9 cellular contexts compared by ENCODE assay signal in the genomic region with DNA sequence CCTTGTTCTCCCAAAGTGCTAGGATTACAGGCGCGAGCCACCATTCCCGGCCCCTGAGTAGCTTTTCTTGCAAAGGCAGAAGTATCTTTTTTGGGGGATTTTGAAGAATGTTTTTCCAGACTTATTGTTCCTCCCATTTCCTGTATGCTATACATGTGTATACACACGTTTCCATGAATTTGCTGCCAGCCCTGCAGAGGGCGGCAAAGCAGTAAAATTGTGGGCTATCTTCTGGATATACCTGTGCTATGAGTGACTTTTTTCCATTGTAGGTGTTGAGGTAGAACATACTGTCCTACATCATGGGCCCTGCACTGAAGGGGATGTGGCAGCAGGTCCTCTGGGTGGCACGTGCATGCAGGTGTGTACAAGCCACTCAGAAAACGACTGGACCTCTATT. TPM values are rescaled to one million over a fixed set of nuclear protein-coding genes. Genes with fewer than 3 reads are reported as not detected.
DNase-seq lines count a peak whose midpoint lies in the region; ATAC-seq and TF ChIP-seq lines count a peak whose summit lies in the region.
"Had no signal": no experiment of that assay in that cellular context is flagged by ENCODE, and none has a peak within 500 bp of the region (broad histone marks: within the 10 kb centered on the region; RNA-seq: fewer than 3 reads in every experiment).

No MANE protein-coding gene starts in this region.

- TF ChIP-seq CTCF in C4-2B (conservative IDR thresholded peaks at IDR 0.05) (peak; percentile 49), HFF-Myc (IDR thresholded peaks at IDR 0.05; ENCODE audit: low read depth, low read length, missing control alignments) (peak; percentile 38), VCaP (conservative IDR thresholded peaks at IDR 0.05) (peak; percentile 79), kidney epithelial cell (IDR thresholded peaks at IDR 0.05; ENCODE audit: insufficient read depth, low read length, poor library complexity, severe bottlenecking) (peak; percentile 51)

- H3K4me3 ChIP-seq in HFF-Myc (replicated peaks; ENCODE audit: low read depth, low read length) (no peak overlapping the region), kidney epithelial cell (ENCODE audit: low read depth, low read length) (no peak overlapping the region)

- H3K27ac ChIP-seq in C4-2B: no peak overlapping the region
- no peak overlapping the region for H3K27ac ChIP-seq in VCaP

- no peaks in the 10 kb centered on the region for H3K27me3 ChIP-seq in kidney epithelial cell (ENCODE audit: control insufficient read depth, insufficient read depth, low read length)

- H3K36me3 ChIP-seq in kidney epithelial cell (ENCODE audit: control insufficient read depth, insufficient read depth, low read length): no peaks in the 10 kb centered on the region

- in situ Hi-C loops in G401 (cut with HindIII; ENCODE audit: low sequenced_read_pairs): no loop called here

- DNase-seq in HFF-Myc (ENCODE audit: extremely low read depth, low read depth) (no peak), kidney epithelial cell (ENCODE audit: low read depth) (no peak), G401 (ENCODE audit: low spot score) (no peak), C1 segment of cervical spinal cord (lab: John Stamatoyannopoulos, UW) (no peak)
- no peak for DNase-seq in activated T-cell treated with anti-CD3 and anti-CD28 coated beads, Interleukin-2, amount 50 U/mL, for 1 hour

- no peak for ATAC-seq in GM18868 (IDR thresholded peaks at IDR 0.05; ENCODE audit: unreplicated experiment)
- ATAC-seq: stimulated activated effector memory CD8-positive, alpha-beta T cell treated with anti-CD3 and anti-CD28 coated beads, Interleukin-12 subunit alpha, Interleukin-12 subunit beta, amount 100 ng/mL, for 72 hours had no signal

RNA-seq across cellular contexts. Expression of a gene that starts 16.9 kb away (rescaled TPM):
- total RNA-seq in kidney epithelial cell: 8.9 and 11.4 TPM in 2 replicates
- total RNA-seq in G401 (2014; rRNA removed; shearing (Covaris generic)): 46.3 and 48.4 TPM in 2 replicates

RNA-seq across cellular contexts. Expression of a gene that starts 20.5 kb away (rescaled TPM):
- 52.0 and 66.1 TPM in 2 replicates for total RNA-seq in kidney epithelial cell
- 99.8 and 163 TPM in 2 replicates for total RNA-seq in G401 (2014; rRNA removed; shearing (Covaris generic))
